22 cellular contexts compared by ENCODE assay signal in the genomic region with DNA sequence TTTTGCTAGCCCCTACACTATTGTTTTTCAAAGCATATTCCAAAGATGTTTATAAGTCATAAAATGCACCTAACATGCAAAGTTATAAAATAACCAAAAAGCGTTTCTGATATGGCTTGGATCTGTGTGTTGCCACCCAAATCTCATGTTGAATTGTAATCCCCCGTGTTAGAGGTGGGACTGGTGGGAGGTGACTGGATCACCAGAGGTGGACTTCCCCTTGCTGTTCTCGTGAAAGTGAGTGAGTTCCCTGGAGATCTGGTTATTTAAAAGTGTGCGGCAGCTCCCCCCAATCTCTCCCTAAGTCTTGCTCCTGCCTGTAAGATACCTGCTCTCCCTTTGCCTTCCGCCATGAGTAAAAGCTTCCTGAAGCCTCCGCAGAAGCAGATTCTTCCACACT.
"Had no signal": no experiment of that assay in that cellular context is flagged by ENCODE, and none has a peak within 500 bp of the region (broad histone marks: within the 10 kb centered on the region; RNA-seq: fewer than 3 reads in every experiment).

No MANE protein-coding gene starts in this region.

- H3K36me3 Mint-ChIP-seq: memory B cell; stimulated activated naive B cell treated with anti-CD40 and anti-IgM and Interleukin-4, amounts not matched to agents 10 μg/mL and 1 μg/mL and 100 μg/mL, for 72 hours had no signal

- H3K9me3 ChIP-seq: gastrocnemius medialis, lower lobe of right lung, prostate gland, sigmoid colon, testis, tibial nerve had no signal

- H3K9me3 Mint-ChIP-seq: dendritic cell treated with granulocyte-macrophage colony-stimulating factor and Interleukin-4, amounts not matched to agents 40 ng/mL and 50 ng/mL, for 4 days; effector memory CD8-positive, alpha-beta T cell; memory B cell; nephron; stimulated activated naive B cell treated with anti-CD40 and anti-IgM and Interleukin-4, amounts not matched to agents 10 μg/mL and 1 μg/mL and 100 μg/mL, for 72 hours; stimulated activated naive CD8-positive, alpha-beta T cell treated with anti-CD3 and anti-CD28 coated beads, Interleukin-15, amount 100 ng/mL, for 72 hours had no signal

- H3K9ac ChIP-seq: parathyroid adenoma had no signal

- H3K4me3 ChIP-seq: cardiac muscle cell, gastrocnemius medialis, lower lobe of right lung, prostate gland, sigmoid colon, skin epidermis, testis, tibial nerve had no signal

- H3K4me3 Mint-ChIP-seq: dendritic cell treated with granulocyte-macrophage colony-stimulating factor and Interleukin-4, amounts not matched to agents 40 ng/mL and 50 ng/mL, for 4 days; effector memory CD8-positive, alpha-beta T cell; memory B cell; nephron; stimulated activated naive B cell treated with anti-CD40 and anti-IgM and Interleukin-4, amounts not matched to agents 10 μg/mL and 1 μg/mL and 100 μg/mL, for 72 hours; stimulated activated naive CD8-positive, alpha-beta T cell treated with anti-CD3 and anti-CD28 coated beads, Interleukin-15, amount 100 ng/mL, for 72 hours had no signal

- H2AFZ ChIP-seq: parathyroid adenoma had no signal

- H3K27me3 ChIP-seq: cardiac muscle cell, gastrocnemius medialis, sigmoid colon, testis, tibial nerve had no signal

- H3K79me2 ChIP-seq: parathyroid adenoma had no signal

- H3K4me1 ChIP-seq: parathyroid adenoma had no signal

- DNase-seq: cerebellar nuclear complex; effector memory CD8-positive, alpha-beta T cell; erythroblast; gastrocnemius medialis; lower lobe of right lung; midbrain; sigmoid colon; stimulated activated CD4-positive, alpha-beta T cell treated with anti-CD3 and anti-CD28 coated beads, Interleukin-2, amount 100 ng/mL, for 24 hours; stimulated activated CD4-positive, alpha-beta T cell treated with anti-CD3 and anti-CD28 coated beads, Interleukin-4, amount 100 ng/mL, for 4 hours; stimulated activated naive B cell treated with anti-CD40 and anti-IgM and Interleukin-4, amounts not matched to agents 10 μg/mL and 1 μg/mL and 100 μg/mL, for 72 hours; stimulated activated naive CD8-positive, alpha-beta T cell treated with anti-CD3 and anti-CD28 coated beads, Interleukin-15, amount 100 ng/mL, for 72 hours; testis had no signal

- H3K27ac ChIP-seq: cardiac muscle cell, gastrocnemius medialis, lower lobe of right lung, parathyroid adenoma, prostate gland, skin epidermis, testis, tibial nerve had no signal

- FAIRE-seq: colon had no signal

- H3K36me3 ChIP-seq: cardiac muscle cell, gastrocnemius medialis, lower lobe of right lung, prostate gland, sigmoid colon, tibial nerve had no signal

- H3K27ac Mint-ChIP-seq: dendritic cell treated with granulocyte-macrophage colony-stimulating factor and Interleukin-4, amounts not matched to agents 40 ng/mL and 50 ng/mL, for 4 days; effector memory CD8-positive, alpha-beta T cell; memory B cell; nephron; stimulated activated naive B cell treated with anti-CD40 and anti-IgM and Interleukin-4, amounts not matched to agents 10 μg/mL and 1 μg/mL and 100 μg/mL, for 72 hours; stimulated activated naive CD8-positive, alpha-beta T cell treated with anti-CD3 and anti-CD28 coated beads, Interleukin-15, amount 100 ng/mL, for 72 hours had no signal

- H3K4me1 Mint-ChIP-seq: memory B cell; stimulated activated naive B cell treated with anti-CD40 and anti-IgM and Interleukin-4, amounts not matched to agents 10 μg/mL and 1 μg/mL and 100 μg/mL, for 72 hours; stimulated activated naive CD8-positive, alpha-beta T cell treated with anti-CD3 and anti-CD28 coated beads, Interleukin-15, amount 100 ng/mL, for 72 hours had no signal

- ATAC-seq: effector memory CD8-positive, alpha-beta T cell; gastrocnemius medialis; left lobe of liver; lower lobe of right lung; stimulated activated naive B cell treated with anti-CD40 and anti-IgM and Interleukin-4, amounts not matched to agents 10 μg/mL and 1 μg/mL and 100 μg/mL, for 72 hours; stimulated activated naive CD8-positive, alpha-beta T cell treated with anti-CD3 and anti-CD28 coated beads, Interleukin-15, amount 100 ng/mL, for 72 hours had no signal
